Comparison of ENCODE assay signal across 18 cellular contexts in the genomic region with DNA sequence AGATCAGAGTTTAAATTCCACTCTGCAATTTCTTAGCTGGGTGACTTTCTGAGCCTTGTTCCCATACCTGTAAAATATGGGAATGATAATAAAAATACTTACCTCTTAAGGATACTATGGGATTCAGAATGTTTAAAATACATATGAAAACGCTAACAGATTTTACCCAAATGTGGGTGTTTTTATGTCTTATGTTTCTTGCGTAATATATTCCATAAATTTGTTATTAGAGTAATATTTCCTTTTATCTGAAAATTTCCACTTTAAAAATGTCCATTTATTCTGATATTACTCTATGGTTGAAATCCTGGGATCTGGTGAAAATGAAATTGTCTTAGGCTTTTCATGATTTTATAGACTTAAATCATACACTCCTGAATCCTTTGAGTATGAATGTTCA. TPM values are rescaled to one million over a fixed set of nuclear protein-coding genes. Genes with fewer than 3 reads are reported as not detected.
DNase-seq lines count a peak whose midpoint lies in the region; ATAC-seq and TF ChIP-seq lines count a peak whose summit lies in the region.
"Had no signal": no experiment of that assay in that cellular context is flagged by ENCODE, and none has a peak within 500 bp of the region (broad histone marks: within the 10 kb centered on the region; RNA-seq: fewer than 3 reads in every experiment).

No MANE protein-coding gene starts in this region.

- intact Hi-C loops in heart left ventricle (cut with DNase I): loop anchor here in 2 of 10 donors (5.0 kb wide), 1 partner anchor 44 kb away; a partner anchor contains a TSS
- intact Hi-C loops in cardiac septum (cut with DNase I): no loop called here
- intact Hi-C loops in natural killer cell (cut with micrococcal nuclease): no loop called here

- no peak for TF ChIP-seq POLR2A in heart left ventricle (IDR thresholded peaks at IDR 0.05)

- no peaks in the 10 kb centered on the region for H3K9me3 ChIP-seq in heart left ventricle
- H3K9me3 ChIP-seq: A549, Caco-2 had no signal

- H3K27me3 ChIP-seq in heart left ventricle: no peaks in the 10 kb centered on the region

- no peak for ATAC-seq in heart left ventricle
- no peak for ATAC-seq in natural killer cell
- ATAC-seq in natural killer cell treated with Interleukin-12 subunit alpha and Interleukin-12 subunit beta and Interleukin-15 and Interleukin-18, amount 100 ng/mL, for 72 hours: no peak
- ATAC-seq in memory B cell (ENCODE audit: low read depth): no peak
- ATAC-seq: A549 had no signal

- DNase-seq in heart left ventricle (no peak), cardiac septum (ENCODE audit: low spot score) (no peak), natural killer cell (no peak), memory B cell (ENCODE audit: low spot score in 2 of 2) (no peak), hippocampal formation (lab: John Stamatoyannopoulos, UW) (no peak), NCI-H524 (lab: John Stamatoyannopoulos, UW) (no peak)
- DNase-seq in natural killer cell treated with Interleukin-12 subunit alpha and Interleukin-12 subunit beta and Interleukin-15 and Interleukin-18, amount 100 ng/mL, for 72 hours (ENCODE audit: low spot score): no peak
- DNase-seq: AML-193; Caco-2; CD4-positive, alpha-beta T cell; DMS153; DMS79; GDM1; GOT3; H9 had no signal

- H3K27me3 Mint-ChIP-seq in natural killer cell (ENCODE audit: low read depth in 2 of 2) (no peaks in the 10 kb centered on the region), memory B cell (no peaks in the 10 kb centered on the region)
- H3K27me3 Mint-ChIP-seq in natural killer cell treated with Interleukin-12 subunit alpha and Interleukin-12 subunit beta and Interleukin-15 and Interleukin-18, amount 100 ng/mL, for 72 hours: no peaks in the 10 kb centered on the region
- H3K27me3 Mint-ChIP-seq: CD4-positive, alpha-beta T cell had no signal

- 97 to 100% (median 99%) methylated on average over 2 of the region's 2 CpGs for WGBS in heart left ventricle, 4 donors

- no peaks in the 10 kb centered on the region for H3K36me3 Mint-ChIP-seq in natural killer cell
- H3K36me3 Mint-ChIP-seq in natural killer cell treated with Interleukin-12 subunit alpha and Interleukin-12 subunit beta and Interleukin-15 and Interleukin-18, amount 100 ng/mL, for 72 hours: peaks cover 7% of the 10 kb centered on the region
- peaks cover 24% of the 10 kb centered on the region for H3K36me3 Mint-ChIP-seq in memory B cell

- H3K27ac ChIP-seq in heart left ventricle: peak overlapping the region in 8 of 12 donors; percentile 2 to 83 (median 65)
- H3K27ac ChIP-seq: 22Rv1, A549, C4-2B had no signal

- H3K9me3 Mint-ChIP-seq in natural killer cell: no peaks in the 10 kb centered on the region
- no peaks in the 10 kb centered on the region for H3K9me3 Mint-ChIP-seq in natural killer cell treated with Interleukin-12 subunit alpha and Interleukin-12 subunit beta and Interleukin-15 and Interleukin-18, amount 100 ng/mL, for 72 hours
- H3K9me3 Mint-ChIP-seq in memory B cell: no peaks in the 10 kb centered on the region
- H3K9me3 Mint-ChIP-seq: CD4-positive, alpha-beta T cell; H9 had no signal

- H3K4me3 ChIP-seq in heart left ventricle: no peak overlapping the region
- H3K4me3 ChIP-seq: A549 had no signal

- H3K27ac Mint-ChIP-seq in natural killer cell: peak overlapping the region; percentile 4 to 26
- H3K27ac Mint-ChIP-seq in natural killer cell treated with Interleukin-12 subunit alpha and Interleukin-12 subunit beta and Interleukin-15 and Interleukin-18, amount 100 ng/mL, for 72 hours: no peak overlapping the region
- peak overlapping the region; percentile 24 for H3K27ac Mint-ChIP-seq in memory B cell
- H3K27ac Mint-ChIP-seq: CD4-positive, alpha-beta T cell; H9 had no signal

- TF ChIP-seq CTCF in heart left ventricle (IDR thresholded peaks at IDR 0.05) (no peak), natural killer cell (IDR thresholded peaks at IDR 0.05) (no peak)

- H3K36me3 ChIP-seq in heart left ventricle: no peaks in the 10 kb centered on the region

- peaks cover 4 to 79% (median 51%) of the 10 kb centered on the region in 12 donors for H3K4me1 ChIP-seq in heart left ventricle
- H3K4me1 ChIP-seq: A549 had no signal

- H3K4me1 Mint-ChIP-seq in natural killer cell (peaks cover 62 to 68% of the 10 kb centered on the region in 2 donors), memory B cell (peaks cover 25% of the 10 kb centered on the region)
- H3K4me1 Mint-ChIP-seq in natural killer cell treated with Interleukin-12 subunit alpha and Interleukin-12 subunit beta and Interleukin-15 and Interleukin-18, amount 100 ng/mL, for 72 hours (ENCODE audit: low read depth in 2 of 2): peaks cover 44 to 46% of the 10 kb centered on the region in 2 donors

- H3K4me3 Mint-ChIP-seq in natural killer cell (no peak overlapping the region), memory B cell (no peak overlapping the region)
- H3K4me3 Mint-ChIP-seq in natural killer cell treated with Interleukin-12 subunit alpha and Interleukin-12 subunit beta and Interleukin-15 and Interleukin-18, amount 100 ng/mL, for 72 hours: no peak overlapping the region
- H3K4me3 Mint-ChIP-seq: CD4-positive, alpha-beta T cell; H9 had no signal

RNA-seq across cellular contexts. Expression of a gene that starts 45.5 kb away (rescaled TPM):
- total RNA-seq in heart left ventricle (100 to 1,000 TPM in 8 of 9 donors, 10 to 100 TPM in 1; 80.2 to 190 (median 137) TPM), cardiac septum (164 TPM), natural killer cell (100 to 1,000 TPM; 159 to 283 (median 207) TPM)
- 100 to 1,000 TPM in 1 of 2 donors, 10 to 100 TPM in 1; 36.4 to 138 TPM for polyA plus RNA-seq in heart left ventricle
- total RNA-seq in natural killer cell treated with Interleukin-12 subunit alpha and Interleukin-12 subunit beta and Interleukin-15 and Interleukin-18, amount 100 ng/mL, for 72 hours: 10 to 100 TPM; 32.8 to 44.4 TPM

Comparison
In these comparisons a context has a peak if more than half of its experiments do, and no peak if none do; other contexts are left out.
1. H3K27ac Mint-ChIP-seq: peak in natural killer cell (2 of 2) and memory B cell (single experiment); none in natural killer cell treated with Interleukin-12 subunit alpha and Interleukin-12 subunit beta and Interleukin-15 and Interleukin-18, amount 100 ng/mL, for 72 hours (0 of 2).